Comparison of ENCODE assay signal across 13 cellular contexts in genomic region chr6:15961630-15962448, GRCh38.
DNase-seq lines count a peak whose midpoint lies in the region; ATAC-seq, FAIRE-seq and TF ChIP-seq lines count a peak whose summit lies in the region.
"Had no signal": no experiment of that assay in that cellular context is flagged by ENCODE, and none has a peak within 500 bp of the region (broad histone marks: within the 10 kb centered on the region; RNA-seq: fewer than 3 reads in every experiment).

No MANE protein-coding gene starts in this region.

- H3K9me3 ChIP-seq in Loucy (ENCODE audit: insufficient read depth, low read depth, low read length), result peaks cover 5% of the 10 kb centered on the region; the same call in 1 of the 2 replicates
- no peaks in the 10 kb centered on the region for H3K9me3 ChIP-seq in small intestine (ENCODE audit: control insufficient read depth, low read depth)
- H3K9me3 ChIP-seq in MM.1S (replicated peaks; ENCODE audit: insufficient read depth, low read length), result no peaks in the 10 kb centered on the region
- H3K9me3 ChIP-seq: stomach had no signal

- H3K27me3 ChIP-seq in Loucy (ENCODE audit: insufficient read depth, low read length, poor library complexity, severe bottlenecking), result no peaks in the 10 kb centered on the region
- no peaks in the 10 kb centered on the region for H3K27me3 ChIP-seq in small intestine (ENCODE audit: control insufficient read depth in 2 of 2, insufficient read depth in 2 of 2, low read length in 2 of 2)
- H3K27me3 ChIP-seq in MM.1S (replicated peaks; ENCODE audit: insufficient read depth, low read length), result no peaks in the 10 kb centered on the region
- H3K27me3 ChIP-seq: stomach had no signal

- H3K4me1 Mint-ChIP-seq in dendritic cell treated with granulocyte-macrophage colony-stimulating factor and Interleukin-4, amounts not matched to agents 40 ng/mL and 50 ng/mL, for 4 days (ENCODE audit: low read depth), result peaks cover 14% of the 10 kb centered on the region
- H3K4me1 Mint-ChIP-seq in natural killer cell treated with Interleukin-12 subunit alpha and Interleukin-12 subunit beta and Interleukin-15 and Interleukin-18, amount 100 ng/mL, for 72 hours (ENCODE audit: low read depth in 2 of 2), result peaks cover 25 to 34% of the 10 kb centered on the region in 2 donors

- peak; percentile 67 for DNase-seq in GM12865 (ENCODE audit: low read depth)
- DNase-seq in natural killer cell treated with Interleukin-12 subunit alpha and Interleukin-12 subunit beta and Interleukin-15 and Interleukin-18, amount 100 ng/mL, for 72 hours (ENCODE audit: low spot score), result peak; percentile 69
- DNase-seq in NCI-H510A treated with DMSO at 0.1 percent for 48 hours (lab: John Stamatoyannopoulos, UW), result no peak
- no peak for DNase-seq in small intestine
- DNase-seq in AG20443 (ENCODE audit: low spot score), result no peak
- no peak for DNase-seq in MM.1S
- DNase-seq: activated CD4-positive, alpha-beta T cell treated with anti-CD3 and anti-CD28 coated beads for 1 hour; PC-9; stimulated activated CD4-positive, alpha-beta T cell treated with anti-CD3 and anti-CD28 coated beads, Interleukin-4, amount 100 ng/mL, for 24 hours; stomach had no signal

- peak overlapping the region; percentile 24; the same call in 1 of the 2 replicates for H2AFZ ChIP-seq in Loucy (ENCODE audit: low read length)
- no peak overlapping the region for H2AFZ ChIP-seq in MM.1S (ENCODE audit: low read length)
- H2AFZ ChIP-seq: PC-9 had no signal

- no peak overlapping the region for H3K4me3 ChIP-seq in GM12865 (ENCODE audit: low read depth, low read length)
- H3K4me3 ChIP-seq in Loucy (ENCODE audit: low read length, poor library complexity, severe bottlenecking), result peak overlapping the region; percentile 41
- no peak overlapping the region for H3K4me3 ChIP-seq in small intestine (ENCODE audit: low read depth in 1 of 2, low read length in 2 of 2)
- H3K4me3 ChIP-seq in MM.1S (ENCODE audit: low read length), result no peak overlapping the region
- H3K4me3 ChIP-seq: PC-9, stomach had no signal

- peak overlapping the region; percentile 72 for H3K9ac ChIP-seq in Loucy (ENCODE audit: low read depth, low read length, poor library complexity, severe bottlenecking)
- H3K9ac ChIP-seq in MM.1S (ENCODE audit: low read length), result no peak overlapping the region

- H3K36me3 ChIP-seq in Loucy (ENCODE audit: insufficient read depth, low read length), result no peaks in the 10 kb centered on the region
- no peaks in the 10 kb centered on the region for H3K36me3 ChIP-seq in small intestine (ENCODE audit: control insufficient read depth in 2 of 2, insufficient read depth in 2 of 2, low read length in 2 of 2)
- no peaks in the 10 kb centered on the region for H3K36me3 ChIP-seq in MM.1S (replicated peaks; ENCODE audit: insufficient read depth, low read length)
- H3K36me3 ChIP-seq: stomach had no signal

- H3F3A ChIP-seq in Loucy (ENCODE audit: low read depth) (peaks cover 10% of the 10 kb centered on the region), MM.1S (ENCODE audit: insufficient read depth, low read length) (no peaks in the 10 kb centered on the region)

- WGBS in small intestine, 3 donors, result 94 to 97% (median 95%) methylated on average over 3 of the region's 3 CpGs

- H3K4me3 Mint-ChIP-seq in dendritic cell treated with granulocyte-macrophage colony-stimulating factor and Interleukin-4, amounts not matched to agents 40 ng/mL and 50 ng/mL, for 4 days, result no peak overlapping the region
- peak overlapping the region; percentile 60 for H3K4me3 Mint-ChIP-seq in natural killer cell treated with Interleukin-12 subunit alpha and Interleukin-12 subunit beta and Interleukin-15 and Interleukin-18, amount 100 ng/mL, for 72 hours

- peaks cover 39% of the 10 kb centered on the region for H3K4me1 ChIP-seq in Loucy (ENCODE audit: insufficient read depth, low read length, poor library complexity, severe bottlenecking)
- H3K4me1 ChIP-seq in small intestine (ENCODE audit: control insufficient read depth in 2 of 2, insufficient read depth in 1 of 2, low read depth in 1 of 2, low read length in 1 of 2), result peaks cover 0 to 4% of the 10 kb centered on the region in 2 donors
- peaks cover 3% of the 10 kb centered on the region; the same call in 1 of the 2 replicates for H3K4me1 ChIP-seq in MM.1S (ENCODE audit: low read length)

- H3K27ac Mint-ChIP-seq in dendritic cell treated with granulocyte-macrophage colony-stimulating factor and Interleukin-4, amounts not matched to agents 40 ng/mL and 50 ng/mL, for 4 days, result peak overlapping the region; percentile 70
- H3K27ac Mint-ChIP-seq in natural killer cell treated with Interleukin-12 subunit alpha and Interleukin-12 subunit beta and Interleukin-15 and Interleukin-18, amount 100 ng/mL, for 72 hours, result peak overlapping the region; percentile 88 to 92

- no peaks in the 10 kb centered on the region for H4K20me1 ChIP-seq in Loucy (ENCODE audit: insufficient read depth, low read length, poor library complexity, severe bottlenecking)
- no peaks in the 10 kb centered on the region for H4K20me1 ChIP-seq in MM.1S (ENCODE audit: insufficient read depth, low read length)

- ATAC-seq in natural killer cell treated with Interleukin-12 subunit alpha and Interleukin-12 subunit beta and Interleukin-15 and Interleukin-18, amount 100 ng/mL, for 72 hours, result peak; percentile 82 to 89

- H3K36me3 Mint-ChIP-seq in dendritic cell treated with granulocyte-macrophage colony-stimulating factor and Interleukin-4, amounts not matched to agents 40 ng/mL and 50 ng/mL, for 4 days (ENCODE audit: low read depth), result no peaks in the 10 kb centered on the region
- H3K36me3 Mint-ChIP-seq in natural killer cell treated with Interleukin-12 subunit alpha and Interleukin-12 subunit beta and Interleukin-15 and Interleukin-18, amount 100 ng/mL, for 72 hours, result no peaks in the 10 kb centered on the region

- no peaks in the 10 kb centered on the region for H3K9me2 ChIP-seq in Loucy (replicated peaks; ENCODE audit: low read depth, low read length)
- H3K9me2 ChIP-seq in MM.1S (replicated peaks; ENCODE audit: insufficient read depth, low read length), result no peaks in the 10 kb centered on the region

- H3K4me2 ChIP-seq in Loucy (ENCODE audit: low read depth, low read length, poor library complexity, severe bottlenecking) (peak overlapping the region; percentile 69), MM.1S (ENCODE audit: low read depth, low read length) (no peak overlapping the region)
- H3K4me2 ChIP-seq: PC-9 had no signal

- peaks cover 7% of the 10 kb centered on the region for H3K9me3 Mint-ChIP-seq in dendritic cell treated with granulocyte-macrophage colony-stimulating factor and Interleukin-4, amounts not matched to agents 40 ng/mL and 50 ng/mL, for 4 days
- H3K9me3 Mint-ChIP-seq in natural killer cell treated with Interleukin-12 subunit alpha and Interleukin-12 subunit beta and Interleukin-15 and Interleukin-18, amount 100 ng/mL, for 72 hours, result no peaks in the 10 kb centered on the region

- H3K79me2 ChIP-seq in Loucy (ENCODE audit: insufficient read depth, low read length) (no peaks in the 10 kb centered on the region), MM.1S (ENCODE audit: low read length) (no peaks in the 10 kb centered on the region)

- intact Hi-C loops in dendritic cell treated with granulocyte-macrophage colony-stimulating factor and Interleukin-4, amounts not matched to agents 40 ng/mL and 50 ng/mL, for 4 days (cut with micrococcal nuclease), result no loop called here

- H3K27ac ChIP-seq in small intestine (ENCODE audit: low read depth in 1 of 2, low read length in 1 of 2) (no peak overlapping the region), MM.1S (ENCODE audit: low read length) (no peak overlapping the region)
- H3K27ac ChIP-seq: C4-2B, PC-9, stomach had no signal

- H3K27me3 Mint-ChIP-seq in dendritic cell treated with granulocyte-macrophage colony-stimulating factor and Interleukin-4, amounts not matched to agents 40 ng/mL and 50 ng/mL, for 4 days, result no peaks in the 10 kb centered on the region
- H3K27me3 Mint-ChIP-seq in natural killer cell treated with Interleukin-12 subunit alpha and Interleukin-12 subunit beta and Interleukin-15 and Interleukin-18, amount 100 ng/mL, for 72 hours, result no peaks in the 10 kb centered on the region

- FAIRE-seq in small intestine (lab: Jason Lieb, UNC), result no peak

- TF ChIP-seq CTCF in GM12865 (IDR thresholded peaks at IDR 0.05; ENCODE audit: insufficient read depth, low read depth, low read length, missing control alignments) (no peak), Loucy (conservative IDR thresholded peaks at IDR 0.05; ENCODE audit: low read length) (no peak), MM.1S (IDR thresholded peaks at IDR 0.05; ENCODE audit: low read length) (no peak)

Comparison
In these comparisons a context has a peak if more than half of its experiments do, and no peak if none do; other contexts are left out.
1. DNase-seq: peak in GM12865 (single experiment) and natural killer cell treated with Interleukin-12 subunit alpha and Interleukin-12 subunit beta and Interleukin-15 and Interleukin-18, amount 100 ng/mL, for 72 hours (single experiment); none in NCI-H510A treated with DMSO at 0.1 percent for 48 hours (single experiment), small intestine (single experiment), AG20443 (single experiment) and MM.1S (single experiment).